In the genomic region with DNA sequence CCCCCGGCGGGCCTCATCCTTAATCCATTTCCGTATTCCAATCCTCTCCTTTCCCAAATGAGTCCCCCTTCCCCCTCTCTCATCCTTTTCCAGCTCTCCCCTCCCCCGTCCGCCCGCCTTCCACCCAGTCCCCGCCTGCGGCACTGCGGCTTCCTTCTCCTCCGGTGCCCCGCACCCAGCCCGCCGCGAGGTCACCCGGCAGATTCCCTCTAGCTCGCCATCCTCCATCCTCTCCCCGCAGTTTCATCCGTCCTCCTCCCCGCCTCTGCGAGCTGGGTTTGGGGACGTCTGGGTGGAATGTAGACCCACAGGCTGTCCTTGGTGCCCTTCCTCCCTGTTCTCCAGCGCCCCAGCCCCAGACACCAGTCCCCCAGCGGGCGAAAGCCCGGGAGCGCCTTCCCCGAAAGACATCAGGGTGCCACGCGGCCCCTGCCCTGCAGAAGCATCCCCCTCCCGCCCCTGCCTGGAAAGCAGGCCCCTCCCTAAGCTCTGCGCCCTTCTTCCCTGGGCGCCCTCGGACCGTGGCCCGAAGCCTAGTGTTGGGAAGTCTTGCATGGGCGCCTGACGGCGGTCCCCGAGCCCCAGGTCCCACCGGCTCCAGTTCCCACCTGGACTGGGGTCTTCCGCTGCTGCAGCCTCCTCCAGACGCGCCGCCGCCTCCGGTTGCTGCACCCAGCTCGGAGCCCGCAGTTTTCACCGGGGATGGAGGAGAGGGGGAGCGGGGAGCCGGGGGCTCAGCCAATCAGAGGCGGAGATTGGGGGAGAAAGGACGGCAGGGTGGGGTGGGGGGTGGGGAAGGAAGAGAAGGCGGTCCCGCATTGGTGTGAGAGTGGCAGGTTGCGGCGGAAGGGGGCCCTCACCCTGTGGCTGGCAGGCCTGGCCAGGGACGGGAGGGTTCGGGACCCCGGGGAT, we compare ENCODE assay signal across 7 cellular contexts. TPM values are rescaled to one million over a fixed set of nuclear protein-coding genes. Genes with fewer than 3 reads are reported as not detected.
A peak's percentile ranks its signal among the peaks of the same experiment; 100 is the strongest.
DNase-seq lines count a peak whose midpoint lies in the region; ATAC-seq and TF ChIP-seq lines count a peak whose summit lies in the region.

A gene (minus strand): TSS at position 668 of the 912 bp plus-strand sequence. CDS start 2,267 bp downstream, outside the sequence.

- H2AFZ ChIP-seq in osteoblast (ENCODE audit: low read length): peak within 1 kb of the TSS; percentile 68

- no peaks in the 10 kb centered on the region for H3K9me3 Mint-ChIP-seq in T-cell
- H3K9me3 Mint-ChIP-seq in immature natural killer cell: no peaks in the 10 kb centered on the region
- H3K9me3 Mint-ChIP-seq in Caco-2 (ENCODE audit: unreplicated experiment): no peaks in the 10 kb centered on the region

- H3K36me3 Mint-ChIP-seq in T-cell: no peaks in the 10 kb centered on the region
- H3K36me3 Mint-ChIP-seq in immature natural killer cell: no peaks in the 10 kb centered on the region
- no peaks in the 10 kb centered on the region for H3K36me3 Mint-ChIP-seq in Caco-2 (ENCODE audit: insufficient read depth, unreplicated experiment)

- intact Hi-C loops in Caco-2 (cut with micrococcal nuclease; ENCODE audit: unreplicated experiment): no loop called here

- peak within 1 kb of the TSS; percentile 80 for H3K4me2 ChIP-seq in osteoblast (ENCODE audit: insufficient read depth, low read length)

- H3K79me2 ChIP-seq in osteoblast (ENCODE audit: insufficient read depth, low read length): peaks cover 46% of the 10 kb centered on the region

- no peak within 1 kb of the TSS for H3K27ac Mint-ChIP-seq in T-cell
- H3K27ac Mint-ChIP-seq in immature natural killer cell: no peak within 1 kb of the TSS
- no peak within 1 kb of the TSS for H3K27ac Mint-ChIP-seq in Caco-2 (ENCODE audit: unreplicated experiment)

- peaks cover 11 to 28% (median 20%) of the 10 kb centered on the region in 3 donors for H3K4me1 Mint-ChIP-seq in T-cell
- peaks cover 0 to 10% of the 10 kb centered on the region in 2 donors for H3K4me1 Mint-ChIP-seq in immature natural killer cell
- no peaks in the 10 kb centered on the region for H3K4me1 Mint-ChIP-seq in Caco-2 (ENCODE audit: low read depth, unreplicated experiment)

- peaks cover 30% of the 10 kb centered on the region for H4K20me1 ChIP-seq in osteoblast (ENCODE audit: insufficient read depth, low read length)

- POLR2A ChIA-PET in T-cell (lab: Charles Lee) (interaction anchor here in 1 of 2 donors (0.6 kb wide), 1 partner anchor 27 kb away, joined by 7 read pairs; no protein-coding TSS in a partner anchor), Caco-2 (lab: Charles Lee) (no interaction called here)

- peak within 1 kb of the TSS; percentile 68 for H3K27ac ChIP-seq in osteoblast (ENCODE audit: low read depth, low read length)

- H3K4me3 ChIP-seq in H7 (ENCODE audit: insufficient read depth, low read depth, low read length) (peak within 1 kb of the TSS; percentile 95), fibroblast of villous mesenchyme (ENCODE audit: low read depth, low read length) (peak within 1 kb of the TSS; percentile 77), osteoblast (ENCODE audit: insufficient read depth, low read length) (peak within 1 kb of the TSS; percentile 92), Caco-2 (ENCODE audit: low read depth, low read length) (no peak within 1 kb of the TSS)

- TF ChIP-seq CTCF in fibroblast of villous mesenchyme (IDR thresholded peaks at IDR 0.05; ENCODE audit: insufficient read depth, low read depth, low read length): no peak
- no peak for TF ChIP-seq CTCF in osteoblast (IDR thresholded peaks at IDR 0.05; ENCODE audit: extremely low read depth, low read depth, low read length)
- no peak for TF ChIP-seq CTCF in Caco-2 (IDR thresholded peaks at IDR 0.05; ENCODE audit: insufficient read depth in 1 of 2, low read depth in 1 of 2, low read length in 1 of 2, severe bottlenecking in 1 of 2, unreplicated experiment in 1 of 2)

- H3K4me1 ChIP-seq in osteoblast (ENCODE audit: insufficient read depth, low read length) (peaks cover 42% of the 10 kb centered on the region), Caco-2 (no peaks in the 10 kb centered on the region)

- H3K27me3 ChIP-seq in H7 (ENCODE audit: control insufficient read depth, insufficient read depth, low read length) (no peaks in the 10 kb centered on the region; the same call in 1 of the 2 replicates), osteoblast (ENCODE audit: insufficient read depth, low read length) (no peaks in the 10 kb centered on the region), Caco-2 (replicated peaks; ENCODE audit: control insufficient read depth, insufficient read depth, low read length) (no peaks in the 10 kb centered on the region)

- DNase-seq in H7 (peak; percentile 98), T-cell (peak in 1 of 34 experiments; percentile 4), fibroblast of villous mesenchyme (ENCODE audit: low read depth) (peak; percentile 52), osteoblast (ENCODE audit: insufficient read length, low spot score, missing footprints) (peak; percentile 95), immature natural killer cell (no peak), Caco-2 (no peak)

- no TSS peak for BruUV-seq in Caco-2 (replicated peaks; lab: Mats Ljungman, UMichigan)

- H3K36me3 ChIP-seq in H7 (replicated peaks; ENCODE audit: control insufficient read depth, insufficient read depth, low read length) (peaks cover 29% of the 10 kb centered on the region), osteoblast (ENCODE audit: insufficient read depth, low read length) (peaks cover 26% of the 10 kb centered on the region), Caco-2 (ENCODE audit: control insufficient read depth, insufficient read depth, low read length) (no peaks in the 10 kb centered on the region)

- CTCF ChIA-PET in T-cell (lab: Charles Lee) (no interaction called here), Caco-2 (lab: Charles Lee) (no interaction called here)

- H3K4me3 Mint-ChIP-seq in T-cell (peak within 1 kb of the TSS; percentile 47 to 73 (median 57)), immature natural killer cell (peak within 1 kb of the TSS in 1 of 5 donors; percentile 7), Caco-2 (ENCODE audit: unreplicated experiment) (no peak within 1 kb of the TSS)

- H3K9me3 ChIP-seq in osteoblast (ENCODE audit: low read depth, low read length) (peaks cover 4% of the 10 kb centered on the region), Caco-2 (no peaks in the 10 kb centered on the region)

- peak in 3 of 4 experiments; percentile 26 to 32 (median 27) for ATAC-seq in T-cell (replicated peaks in 1 of 4)
- no peak for ATAC-seq in GM19023 (IDR thresholded peaks at IDR 0.05; ENCODE audit: unreplicated experiment)

- peaks cover 57 to 67% of the 10 kb centered on the region in 2 donors for H3K27me3 Mint-ChIP-seq in T-cell
- H3K27me3 Mint-ChIP-seq in immature natural killer cell (ENCODE audit: low read depth in 3 of 3): peaks cover 9 to 16% (median 12%) of the 10 kb centered on the region in 3 donors
- H3K27me3 Mint-ChIP-seq in Caco-2 (ENCODE audit: insufficient read depth, unreplicated experiment): no peaks in the 10 kb centered on the region

RNA-seq across cellular contexts. Expression of the gene that starts here (rescaled TPM):
- 305 and 319 TPM in 2 replicates for total RNA-seq in H7 (2014; rRNA removed; shearing (Covaris generic))
- total RNA-seq in T-cell: under 1 TPM in 4 of 5 donors, not detected in 1; 0.44 to 0.76 (median 0.48) TPM
- 194 and 284 TPM in 2 replicates for total RNA-seq in fibroblast of villous mesenchyme
- total RNA-seq in osteoblast: 308 and 400 TPM in 2 replicates
- polyA plus RNA-seq in immature natural killer cell: not detected
- not detected in 2 replicates for total RNA-seq in Caco-2 (2022)

Comparison
In these comparisons a context has a peak if more than half of its experiments do, and no peak if none do; other contexts are left out.
1. RNA of the gene that starts here (total RNA-seq): 308 to 400 TPM in osteoblast, 305 to 319 TPM in H7 and 194 to 284 TPM in fibroblast of villous mesenchyme; 0.44 to 0.76 TPM in T-cell and not detected in Caco-2; every median in the first group is over 100 times any median in the second.
2. Peak in ATAC-seq in T-cell; RNA of the gene not detected or under 1 TPM.
3. DNase-seq: peak in H7 (single experiment), fibroblast of villous mesenchyme (single experiment) and osteoblast (single experiment); none in immature natural killer cell (0 of 3) and Caco-2 (0 of 2).